Comparison of ENCODE assay signal across 1 cellular context in genomic region chr14:32578181-32578580, GRCh38.
TF ChIP-seq lines count a peak whose summit lies in the region.

No MANE protein-coding gene starts in this region.

TF ChIP-seq in GM12878, 131 proteins besides CTCF, POLR2A, EP300 and RAD21 (continued from another document):
- TF ChIP-seq RUNX3 (IDR thresholded peaks at IDR 0.05; ENCODE audit: low read length) = peak; percentile 87
- TF ChIP-seq NR2F1 (conservative IDR thresholded peaks at IDR 0.05) = peak; percentile 84
- TF ChIP-seq POLR2AphosphoS2 (IDR thresholded peaks at IDR 0.05; ENCODE audit: low read depth, low read length) = no peak
- peak; percentile 31 for TF ChIP-seq MEF2B (IDR thresholded peaks at IDR 0.05; ENCODE audit: partially characterized antibody, poor library complexity, severe bottlenecking)
TF ChIP-seq in GM12878: peak in this region for 11.
